ENCODE assay signal across 13 cellular contexts in genomic region chrX:150508018-150508417, GRCh38.
DNase-seq lines count a peak whose midpoint lies in the region; ATAC-seq, FAIRE-seq and TF ChIP-seq lines count a peak whose summit lies in the region.
"Had no signal": no experiment of that assay in that cellular context is flagged by ENCODE, and none has a peak within 500 bp of the region (broad histone marks: within the 10 kb centered on the region; RNA-seq: fewer than 3 reads in every experiment).

No MANE protein-coding gene starts in this region.

- peak overlapping the region; percentile 70; the same call in 1 of the 2 replicates for H3K27ac ChIP-seq in BLaER1
- no peak overlapping the region for H3K27ac ChIP-seq in iPS-18a (ENCODE audit: low read length)
- H3K27ac ChIP-seq: cardiac muscle cell had no signal

- H3K27me3 ChIP-seq in BLaER1 (no peaks in the 10 kb centered on the region), iPS-18a (ENCODE audit: control insufficient read depth, insufficient read depth, low read length) (no peaks in the 10 kb centered on the region)
- H3K27me3 ChIP-seq: cardiac muscle cell had no signal

- ATAC-seq in sciatic nerve: peak; percentile 45
- no peak for ATAC-seq in HG03139 (IDR thresholded peaks at IDR 0.05; ENCODE audit: unreplicated experiment)
- no peak for ATAC-seq in stimulated activated naive CD8-positive, alpha-beta T cell treated with anti-CD3 and anti-CD28 coated beads, Interleukin-15, Interleukin-2, amounts not matched to agents 100 U/mL and 50 U/mL, for 24 hours
- ATAC-seq: HCT116 had no signal

- H4K20me1 ChIP-seq in BLaER1: no peaks in the 10 kb centered on the region

- TF ChIP-seq POLR2A in GM12892 (IDR thresholded peaks at IDR 0.05; ENCODE audit: low read depth, low read length): no peak

- TF ChIP-seq CTCF in brain (conservative IDR thresholded peaks at IDR 0.05): no peak

- H3K36me3 ChIP-seq in BLaER1 (no peaks in the 10 kb centered on the region), iPS-18a (ENCODE audit: control insufficient read depth, low read depth, low read length) (no peaks in the 10 kb centered on the region)
- H3K36me3 ChIP-seq: cardiac muscle cell had no signal

- H3K4me1 Mint-ChIP-seq in brain: peaks cover 41% of the 10 kb centered on the region
- no peaks in the 10 kb centered on the region for H3K4me1 Mint-ChIP-seq in activated CD4-positive, alpha-beta memory T cell treated with anti-CD3 and anti-CD28 coated beads for 36 hours (ENCODE audit: low read depth)

- no peaks in the 10 kb centered on the region for H3K9me3 Mint-ChIP-seq in brain
- H3K9me3 Mint-ChIP-seq in activated CD4-positive, alpha-beta memory T cell treated with anti-CD3 and anti-CD28 coated beads for 36 hours: no peaks in the 10 kb centered on the region
- H3K9me3 Mint-ChIP-seq: activated T-helper 2 cell treated with anti-CD3 and anti-CD28 coated beads, Interferon-gamma antibody, Interleukin-2, Interleukin-4, amounts not matched to agents 10 μg/mL and 5 μg/mL and 100 μg/mL, durations not matched to agents 14 hours and 24 hours and 36 hours had no signal

- H3K4me3 ChIP-seq in BLaER1: no peak overlapping the region
- H3K4me3 ChIP-seq in iPS-18a (ENCODE audit: low read length): peak overlapping the region; percentile 36
- H3K4me3 ChIP-seq: cardiac muscle cell had no signal

- DNase-seq in sciatic nerve (ENCODE audit: low spot score) (no peak), GM12892 (ENCODE audit: insufficient read length) (no peak)
- DNase-seq in activated CD4-positive, alpha-beta memory T cell treated with anti-CD3 and anti-CD28 coated beads for 36 hours: no peak
- DNase-seq in stimulated activated naive CD8-positive, alpha-beta T cell treated with anti-CD3 and anti-CD28 coated beads, Interleukin-15, Interleukin-2, amounts not matched to agents 100 U/mL and 50 U/mL, for 24 hours: no peak
- DNase-seq: activated CD4-positive, alpha-beta T cell treated with anti-CD3 and anti-CD28 coated beads for 48 hours; kidney had no signal

- peak overlapping the region in 1 of 5 experiments; percentile 18 for H3K4me3 Mint-ChIP-seq in brain
- H3K4me3 Mint-ChIP-seq in activated CD4-positive, alpha-beta memory T cell treated with anti-CD3 and anti-CD28 coated beads for 36 hours: no peak overlapping the region

- peak overlapping the region in 4 of 5 experiments; percentile 55 to 96 (median 64) for H3K27ac Mint-ChIP-seq in brain
- no peak overlapping the region for H3K27ac Mint-ChIP-seq in activated CD4-positive, alpha-beta memory T cell treated with anti-CD3 and anti-CD28 coated beads for 36 hours
- H3K27ac Mint-ChIP-seq: activated T-helper 2 cell treated with anti-CD3 and anti-CD28 coated beads, Interferon-gamma antibody, Interleukin-2, Interleukin-4, amounts not matched to agents 10 μg/mL and 5 μg/mL and 100 μg/mL, durations not matched to agents 14 hours and 24 hours and 36 hours had no signal

- H3K9ac ChIP-seq in BLaER1 (no peak overlapping the region), iPS-18a (ENCODE audit: low read length) (no peak overlapping the region)

- POLR2A ChIA-PET in activated CD4-positive, alpha-beta memory T cell treated with anti-CD3 and anti-CD28 coated beads for 36 hours (lab: Charles Lee): no interaction called here

- no peak for FAIRE-seq in GM12892 (lab: Jason Lieb, UNC)
- FAIRE-seq: kidney had no signal

- CTCF ChIA-PET in activated CD4-positive, alpha-beta memory T cell treated with anti-CD3 and anti-CD28 coated beads for 36 hours (lab: Charles Lee): no interaction called here

- no peaks in the 10 kb centered on the region for H3K36me3 Mint-ChIP-seq in brain
- H3K36me3 Mint-ChIP-seq in activated CD4-positive, alpha-beta memory T cell treated with anti-CD3 and anti-CD28 coated beads for 36 hours: no peaks in the 10 kb centered on the region

- intact Hi-C loops in sciatic nerve (cut with DNase I): loop anchor here (10.0 kb wide), 1 partner anchor 543 kb away; no protein-coding TSS in a partner anchor
- intact Hi-C loops in activated CD4-positive, alpha-beta memory T cell treated with anti-CD3 and anti-CD28 coated beads for 36 hours (cut with micrococcal nuclease): no loop called here

- H3K4me1 ChIP-seq in BLaER1 (peaks cover 54% of the 10 kb centered on the region), iPS-18a (ENCODE audit: control insufficient read depth, low read depth, low read length) (peaks cover 25% of the 10 kb centered on the region)

- no peaks in the 10 kb centered on the region for H3K27me3 Mint-ChIP-seq in brain
- H3K27me3 Mint-ChIP-seq in activated CD4-positive, alpha-beta memory T cell treated with anti-CD3 and anti-CD28 coated beads for 36 hours: no peaks in the 10 kb centered on the region

- no peaks in the 10 kb centered on the region for H3K9me3 ChIP-seq in BLaER1
- peaks cover 10% of the 10 kb centered on the region for H3K9me3 ChIP-seq in iPS-18a (ENCODE audit: control insufficient read depth, low read depth, low read length)

- H3K4me2 ChIP-seq in BLaER1: peak overlapping the region; percentile 61
